In the genomic region with DNA sequence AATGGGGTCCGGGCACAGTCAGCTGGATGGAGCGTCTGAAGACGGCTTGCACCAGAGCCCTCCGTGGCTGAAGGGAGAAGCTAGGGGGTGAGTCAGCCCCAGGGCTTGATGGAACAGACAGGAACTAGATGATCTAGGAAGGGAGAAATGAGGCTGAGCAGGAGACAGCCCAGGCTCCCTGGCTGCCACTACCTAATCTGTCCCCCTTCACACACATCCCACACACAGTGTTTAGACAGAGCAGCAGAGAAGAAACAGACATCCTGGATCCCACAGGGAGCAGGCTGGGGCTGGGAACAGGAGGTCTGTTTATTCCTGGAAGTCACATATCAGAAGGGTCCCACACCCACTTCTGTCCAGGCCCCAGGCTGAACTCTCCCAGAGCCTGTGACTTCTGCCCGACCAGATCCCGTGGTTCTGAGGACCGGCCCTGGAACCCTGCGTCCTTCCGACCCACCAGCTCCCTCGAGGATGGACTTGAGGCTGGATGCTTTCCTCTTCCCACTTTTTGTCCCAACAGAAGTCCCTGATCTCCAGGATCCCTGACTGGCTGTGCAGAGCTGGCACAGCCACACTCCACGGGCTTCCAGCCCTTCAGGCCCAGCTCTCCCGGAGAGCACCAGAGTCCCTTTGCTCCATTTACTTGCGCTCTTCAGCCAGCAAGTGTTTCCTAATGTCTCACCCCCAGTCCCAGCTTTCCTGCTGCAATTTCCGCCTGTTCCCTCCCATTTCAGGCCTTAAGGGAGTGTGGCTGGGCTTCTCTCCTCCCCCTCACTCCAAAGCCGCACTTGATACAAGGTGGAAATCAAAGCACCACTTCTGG, we compare ENCODE assay signal across 10 cellular contexts. TPM values are rescaled to one million over a fixed set of nuclear protein-coding genes. Genes with fewer than 3 reads are reported as not detected.
DNase-seq lines count a peak whose midpoint lies in the region; ATAC-seq, FAIRE-seq and TF ChIP-seq lines count a peak whose summit lies in the region.
"Had no signal": no experiment of that assay in that cellular context is flagged by ENCODE, and none has a peak within 500 bp of the region (broad histone marks: within the 10 kb centered on the region; RNA-seq: fewer than 3 reads in every experiment).

No MANE protein-coding gene starts in this region.

- TF ChIP-seq EP300 in K562 (IDR thresholded peaks at IDR 0.05; ENCODE audit: low read length) = no peak

- H3K4me3 ChIP-seq in K562 (no peak overlapping the region), left lung (no peak overlapping the region)

- peaks cover 15% of the 10 kb centered on the region; the same call in 1 of the 3 replicates for H3K36me3 ChIP-seq in K562 (ENCODE audit: control insufficient read depth, insufficient read depth, low read length)
- H3K36me3 ChIP-seq in left lung = peaks cover 0 to 50% of the 10 kb centered on the region in 2 donors

- no peaks in the 10 kb centered on the region for H3K79me2 ChIP-seq in K562 (ENCODE audit: control insufficient read depth, insufficient read depth, low read length)

- no peak for TF ChIP-seq POLR2A in K562 (conservative IDR thresholded peaks at IDR 0.05)

- ATAC-seq in K562 = peak; percentile 11; the same call in 1 of the 3 replicates
- ATAC-seq in left lung = peak; percentile 74
- no peak for ATAC-seq in HG03378 (IDR thresholded peaks at IDR 0.05; ENCODE audit: unreplicated experiment)

- WGBS in K562 (ENCODE audit: insufficient coverage, low coverage, missing lambda C conversion rate) = 52% methylated on average over 7 of the region's 15 CpGs

- POLR2A ChIA-PET in K562 (lab: Yijun Ruan, JAX) = interaction anchor here (0.6 to 0.9 kb wide), 3 partner anchors 11 to 530 kb away, joined by 3 read pairs; partner anchors contain the start of gene AAMP

- no peaks in the 10 kb centered on the region for H3K9me3 ChIP-seq in K562 (replicated peaks; ENCODE audit: control insufficient read depth, insufficient read depth, low read depth, low read length)
- no peaks in the 10 kb centered on the region for H3K9me3 ChIP-seq in left lung

- H3K9me1 ChIP-seq in K562 (ENCODE audit: control insufficient read depth, insufficient read depth, low read length) = no peaks in the 10 kb centered on the region

- no peak overlapping the region for H3K4me2 ChIP-seq in K562 (ENCODE audit: insufficient read depth, low read length)

- TF ChIP-seq CTCF in K562 (IDR thresholded peaks at IDR 0.05 in 2 of 3, conservative IDR thresholded peaks at IDR 0.05 in 1 of 3; ENCODE audit: insufficient read depth in 2 of 3, low read depth in 1 of 3, low read length in 3 of 3) (no peak), left lung (IDR thresholded peaks at IDR 0.05) (no peak)

- BruUV-seq in K562 (replicated peaks; lab: Mats Ljungman, UMichigan) = no TSS peak

- no peak overlapping the region for H2AFZ ChIP-seq in K562 (ENCODE audit: low read depth, low read length)

- FAIRE-seq in K562 (lab: Jason Lieb, UNC) = no peak

- 0 out of 4 replicates have a peak overlapping the region, but pooled peaks of 1 of the 2 experiments have one; percentile 60 for H3K9ac ChIP-seq in K562 (ENCODE audit: insufficient read depth in 1 of 2, low read depth in 2 of 2, low read length in 2 of 2)

- TF ChIP-seq RAD21 in K562 (CRISPR knock-in tag; conservative IDR thresholded peaks at IDR 0.05 in 1 of 2, IDR thresholded peaks at IDR 0.05 in 1 of 2) = no peak

- in situ Hi-C loops in K562 (cut with MboI) = loop anchor here (5.0 kb wide), 1 partner anchor 92 kb away; the partner anchor contains the start of gene CXCR1

- CTCF ChIA-PET in K562 (lab: Yijun Ruan, JAX; ENCODE audit: low intra/inter-chr PET ratio) = no interaction called here

- H3K4me1 ChIP-seq in K562 (replicated peaks in 1 of 2; ENCODE audit: control insufficient read depth in 2 of 2, insufficient read depth in 2 of 2, low read length in 2 of 2) (peaks cover 3 to 13% of the 10 kb centered on the region in 2 experiments; a peak in 4 of 5 replicates), left lung (peaks cover 20 to 68% of the 10 kb centered on the region in 2 donors)

- H3K27ac ChIP-seq in K562 (ENCODE audit: extremely low read depth, low read depth, low read length) = no peak overlapping the region
- H3K27ac ChIP-seq in left lung = peak overlapping the region; percentile 77 to 82
- peak overlapping the region; percentile 64 for H3K27ac ChIP-seq in temporal lobe (ENCODE audit: low read depth, low read length)

- intact Hi-C loops in K562 (cut with micrococcal nuclease) (loop anchor here (5.0 kb wide), 1 partner anchor 92 kb away; the partner anchor contains the start of gene CXCR1), left lung (cut with DNase I) (no loop called here)

- no peaks in the 10 kb centered on the region for H3K27me3 ChIP-seq in K562 (ENCODE audit: control insufficient read depth in 2 of 2, insufficient read depth in 2 of 2, low read length in 2 of 2)
- H3K27me3 ChIP-seq in left lung = no peaks in the 10 kb centered on the region

- peak; percentile 10 for DNase-seq in SKM-1 treated with dmso at 0.1 percent for 144 hours (lab: John Stamatoyannopoulos, UW; ENCODE audit: unreplicated experiment)
- DNase-seq in SKM-1 (lab: John Stamatoyannopoulos, UW; ENCODE audit: unreplicated experiment) = no peak
- DNase-seq in K562 (ENCODE audit: extremely low read depth in 1 of 4, low spot score in 3 of 4) = no peak
- DNase-seq in left lung = peak in 1 of 2 donors; percentile 66
- no peak for DNase-seq in COLO668 (lab: John Stamatoyannopoulos, UW; ENCODE audit: unreplicated experiment)
- no peak for DNase-seq in activated CD4-positive, CD25-positive, alpha-beta regulatory T cell (lab: John Stamatoyannopoulos, UW)
- DNase-seq: Karpas-422 had no signal

- no peaks in the 10 kb centered on the region for H4K20me1 ChIP-seq in K562 (replicated peaks; ENCODE audit: control insufficient read depth, insufficient read depth, low read length)

RNA-seq across cellular contexts. Expression of gene GPBAR1, which starts 1.5 kb away (rescaled TPM):
- total RNA-seq in K562 (2011; cell fraction: chromatin; rRNA removed; ENCODE audit: low replicate concordance) = 0.35 TPM in 1 of 2 replicates, not detected in the other
- total RNA-seq in K562 (2011; cell fraction: nucleolus; rRNA removed) = 0.33 TPM in 1 of 2 replicates, not detected in the other
- total RNA-seq in K562 (2011; cell fraction: nucleoplasm; rRNA removed) = 0.22 and 0.38 TPM in 2 replicates
- total RNA-seq in K562 (2014; rRNA removed) (not detected in 2 replicates), K562 (2014; rRNA removed; fragmentation: Illumina TruSeq; extraction: Trizol) (not detected in 2 replicates), K562 (2015; rRNA removed; fragmentation: Illumina TruSeq; extraction: Trizol) (not detected in 2 replicates), K562 (2021) (not detected in 2 replicates), left lung (1 to 10 TPM; 1.7 to 4.3 TPM), temporal lobe (0.25 TPM)
- polyA plus RNA-seq in K562 (2011; rRNA removed) (not detected in 2 replicates), K562 (2014; fragmentation: Illumina TruSeq; extraction: Trizol) (not detected in 2 replicates), K562 (2014; fragmentation: Nextera tagmentation; extraction: Ambion mirVana) (not detected), K562 (2014; rRNA removed) (not detected in 2 replicates)
- 0.04 TPM in 1 of 2 replicates, not detected in the other for polyA plus RNA-seq in K562 (2011; cell fraction: cytosol; rRNA removed)
- 0.07 and 0.09 TPM in 2 replicates for polyA plus RNA-seq in K562 (2011; cell fraction: nucleus; rRNA removed)
- polyA plus RNA-seq in K562 (2012) = 0.08 TPM in 1 of 2 replicates, not detected in the other
- not detected in 2 replicates for polyA minus RNA-seq in K562 (2011; rRNA and poly(A)+ RNA removed)
- not detected in 2 replicates for polyA minus RNA-seq in K562 (2011; cell fraction: cytosol; rRNA and poly(A)+ RNA removed)
- not detected in 2 replicates for polyA minus RNA-seq in K562 (2011; cell fraction: nucleus; rRNA and poly(A)+ RNA removed)
- polyA plus RNA-seq: BJ had no signal

RNA-seq across cellular contexts. Expression of gene AAMP, which starts 10.6 kb away (rescaled TPM):
- total RNA-seq in K562 (2011; cell fraction: chromatin; rRNA removed; ENCODE audit: low replicate concordance) = 32.1 and 75.8 TPM in 2 replicates
- total RNA-seq in K562 (2011; cell fraction: nucleolus; rRNA removed) = 53.4 and 63.2 TPM in 2 replicates
- 39.5 and 41.6 TPM in 2 replicates for total RNA-seq in K562 (2011; cell fraction: nucleoplasm; rRNA removed)
- 156 and 197 TPM in 2 replicates for total RNA-seq in K562 (2014; rRNA removed)
- total RNA-seq in K562 (2014; rRNA removed; fragmentation: Illumina TruSeq; extraction: Trizol) = 62.2 and 77.6 TPM in 2 replicates
- 94.1 and 99.2 TPM in 2 replicates for total RNA-seq in K562 (2015; rRNA removed; fragmentation: Illumina TruSeq; extraction: Trizol)
- total RNA-seq in K562 (2021) = 87.7 and 96.9 TPM in 2 replicates
- polyA plus RNA-seq in K562 (2011; rRNA removed) = 39.5 and 47.3 TPM in 2 replicates
- polyA plus RNA-seq in K562 (2011; cell fraction: cytosol; rRNA removed) = 74.7 and 140 TPM in 2 replicates
- 86.2 and 95.8 TPM in 2 replicates for polyA plus RNA-seq in K562 (2011; cell fraction: nucleus; rRNA removed)
- 76.3 and 79.7 TPM in 2 replicates for polyA plus RNA-seq in K562 (2012)
- polyA plus RNA-seq in K562 (2014; fragmentation: Illumina TruSeq; extraction: Trizol) = 135 and 139 TPM in 2 replicates
- 1 to 10 TPM; 5.7 to 8.9 TPM for polyA plus RNA-seq in K562 (2014; fragmentation: Nextera tagmentation; extraction: Ambion mirVana)
- 133 and 156 TPM in 2 replicates for polyA plus RNA-seq in K562 (2014; rRNA removed)
- 38.7 and 46.6 TPM in 2 replicates for polyA minus RNA-seq in K562 (2011; rRNA and poly(A)+ RNA removed)
- polyA minus RNA-seq in K562 (2011; cell fraction: cytosol; rRNA and poly(A)+ RNA removed) = 31.6 and 40.7 TPM in 2 replicates
- polyA minus RNA-seq in K562 (2011; cell fraction: nucleus; rRNA and poly(A)+ RNA removed) = 18.7 and 26.5 TPM in 2 replicates
- 10 to 100 TPM; 55.2 to 57.2 TPM for total RNA-seq in left lung
- 94.2 TPM for total RNA-seq in temporal lobe

RNA-seq across cellular contexts. Expression of gene PNKD, which starts 11.0 kb away (rescaled TPM):
- 14.5 and 65.7 TPM in 2 replicates for total RNA-seq in K562 (2011; cell fraction: chromatin; rRNA removed; ENCODE audit: low replicate concordance)
- 43.7 and 53.7 TPM in 2 replicates for total RNA-seq in K562 (2011; cell fraction: nucleolus; rRNA removed)
- total RNA-seq in K562 (2011; cell fraction: nucleoplasm; rRNA removed) = 35.0 and 68.9 TPM in 2 replicates
- total RNA-seq in K562 (2014; rRNA removed) (50.2 and 55.7 TPM in 2 replicates), K562 (2014; rRNA removed; fragmentation: Illumina TruSeq; extraction: Trizol) (17.5 and 26.0 TPM in 2 replicates), K562 (2015; rRNA removed; fragmentation: Illumina TruSeq; extraction: Trizol) (32.3 and 34.0 TPM in 2 replicates), K562 (2021) (59.5 and 60.1 TPM in 2 replicates), left lung (10 to 100 TPM; 93.4 to 96.8 TPM), temporal lobe (18.7 TPM)
- polyA plus RNA-seq in K562 (2011; rRNA removed) (37.2 and 41.2 TPM in 2 replicates), K562 (2014; fragmentation: Illumina TruSeq; extraction: Trizol) (64.2 and 68.2 TPM in 2 replicates), K562 (2014; fragmentation: Nextera tagmentation; extraction: Ambion mirVana) (100 to 1,000 TPM in 1 of 2 experiments, 10 to 100 TPM in 1; 89.1 to 105 TPM), K562 (2014; rRNA removed) (80.6 and 85.2 TPM in 2 replicates)
- 44.5 and 73.0 TPM in 2 replicates for polyA plus RNA-seq in K562 (2011; cell fraction: cytosol; rRNA removed)
- 74.3 and 129 TPM in 2 replicates for polyA plus RNA-seq in K562 (2011; cell fraction: nucleus; rRNA removed)
- polyA plus RNA-seq in K562 (2012) = 59.7 and 79.4 TPM in 2 replicates
- 8.8 and 9.5 TPM in 2 replicates for polyA minus RNA-seq in K562 (2011; rRNA and poly(A)+ RNA removed)
- polyA minus RNA-seq in K562 (2011; cell fraction: cytosol; rRNA and poly(A)+ RNA removed) = 11.2 and 13.5 TPM in 2 replicates
- 11.0 and 18.3 TPM in 2 replicates for polyA minus RNA-seq in K562 (2011; cell fraction: nucleus; rRNA and poly(A)+ RNA removed)

RNA-seq across cellular contexts. Expression of gene TMBIM1, which starts 33.0 kb away (rescaled TPM):
- 60.5 and 126 TPM in 2 replicates for total RNA-seq in K562 (2011; cell fraction: chromatin; rRNA removed; ENCODE audit: low replicate concordance)
- total RNA-seq in K562 (2011; cell fraction: nucleolus; rRNA removed) = 123 and 144 TPM in 2 replicates
- 126 and 128 TPM in 2 replicates for total RNA-seq in K562 (2011; cell fraction: nucleoplasm; rRNA removed)
- total RNA-seq in K562 (2014; rRNA removed) (64.8 and 71.4 TPM in 2 replicates), K562 (2014; rRNA removed; fragmentation: Illumina TruSeq; extraction: Trizol) (56.6 and 59.2 TPM in 2 replicates), K562 (2015; rRNA removed; fragmentation: Illumina TruSeq; extraction: Trizol) (43.7 and 46.8 TPM in 2 replicates), K562 (2021) (90.7 and 102 TPM in 2 replicates), left lung (100 to 1,000 TPM; 281 to 308 TPM), temporal lobe (8.1 TPM)
- polyA plus RNA-seq in K562 (2011; rRNA removed) (45.9 and 66.8 TPM in 2 replicates), K562 (2014; fragmentation: Illumina TruSeq; extraction: Trizol) (105 and 112 TPM in 2 replicates), K562 (2014; fragmentation: Nextera tagmentation; extraction: Ambion mirVana) (10 to 100 TPM; 14.2 to 35.6 TPM), K562 (2014; rRNA removed) (47.0 and 49.5 TPM in 2 replicates)
- 68.3 and 77.4 TPM in 2 replicates for polyA plus RNA-seq in K562 (2011; cell fraction: cytosol; rRNA removed)
- 111 and 118 TPM in 2 replicates for polyA plus RNA-seq in K562 (2011; cell fraction: nucleus; rRNA removed)
- polyA plus RNA-seq in K562 (2012) = 77.9 and 194 TPM in 2 replicates
- polyA minus RNA-seq in K562 (2011; rRNA and poly(A)+ RNA removed) = 37.4 and 39.0 TPM in 2 replicates
- 26.7 and 30.6 TPM in 2 replicates for polyA minus RNA-seq in K562 (2011; cell fraction: cytosol; rRNA and poly(A)+ RNA removed)
- polyA minus RNA-seq in K562 (2011; cell fraction: nucleus; rRNA and poly(A)+ RNA removed) = 15.1 and 18.2 TPM in 2 replicates

RNA-seq across cellular contexts. Expression of gene ARPC2, which starts 42.3 kb away (rescaled TPM):
- total RNA-seq in K562 (2011; cell fraction: chromatin; rRNA removed; ENCODE audit: low replicate concordance) = 76.3 and 157 TPM in 2 replicates
- total RNA-seq in K562 (2011; cell fraction: nucleolus; rRNA removed) = 62.8 and 63.7 TPM in 2 replicates
- total RNA-seq in K562 (2011; cell fraction: nucleoplasm; rRNA removed) = 86.4 and 141 TPM in 2 replicates
- total RNA-seq in K562 (2014; rRNA removed) (81.9 and 83.6 TPM in 2 replicates), K562 (2014; rRNA removed; fragmentation: Illumina TruSeq; extraction: Trizol) (89.4 and 93.0 TPM in 2 replicates), K562 (2015; rRNA removed; fragmentation: Illumina TruSeq; extraction: Trizol) (101 and 111 TPM in 2 replicates), K562 (2021) (81.4 and 91.5 TPM in 2 replicates), left lung (100 to 1,000 TPM; 361 to 452 TPM), temporal lobe (95.6 TPM)
- polyA plus RNA-seq in K562 (2011; rRNA removed) (178 and 187 TPM in 2 replicates), K562 (2014; fragmentation: Illumina TruSeq; extraction: Trizol) (127 and 152 TPM in 2 replicates), K562 (2014; fragmentation: Nextera tagmentation; extraction: Ambion mirVana) (100 to 1,000 TPM in 1 of 2 experiments, 10 to 100 TPM in 1; 94.0 to 103 TPM), K562 (2014; rRNA removed) (122 and 126 TPM in 2 replicates)
- 127 and 144 TPM in 2 replicates for polyA plus RNA-seq in K562 (2011; cell fraction: cytosol; rRNA removed)
- 90.4 and 115 TPM in 2 replicates for polyA plus RNA-seq in K562 (2011; cell fraction: nucleus; rRNA removed)
- 81.6 and 89.0 TPM in 2 replicates for polyA plus RNA-seq in K562 (2012)
- polyA minus RNA-seq in K562 (2011; rRNA and poly(A)+ RNA removed) = 120 and 128 TPM in 2 replicates
- 60.8 and 105 TPM in 2 replicates for polyA minus RNA-seq in K562 (2011; cell fraction: cytosol; rRNA and poly(A)+ RNA removed)
- 38.5 and 57.2 TPM in 2 replicates for polyA minus RNA-seq in K562 (2011; cell fraction: nucleus; rRNA and poly(A)+ RNA removed)
